In genomic region chr3:102664126-102664525, GRCh38 we compare ENCODE assay signal across 38 cellular contexts.
"Had no signal": no experiment of that assay in that cellular context is flagged by ENCODE, and none has a peak within 500 bp of the region (broad histone marks: within the 10 kb centered on the region; RNA-seq: fewer than 3 reads in every experiment).

No MANE protein-coding gene starts in this region.

- H3K4me3 ChIP-seq: cardiac muscle cell had no signal

- H3K4me3 Mint-ChIP-seq: activated CD4-positive, alpha-beta memory T cell treated with anti-CD3 and anti-CD28 coated beads, Interleukin-2, amount 10 ng/mL, durations not matched to agents 7 days and 5 days; activated CD4-positive, alpha-beta T cell treated with anti-CD3 and anti-CD28 coated beads for 36 hours; activated CD4-positive, alpha-beta T cell treated with anti-CD3 and anti-CD28 coated beads, Interleukin-2, amount 10 ng/mL, durations not matched to agents 7 days and 5 days; activated CD8-positive, alpha-beta memory T cell treated with anti-CD3 and anti-CD28 coated beads, Interleukin-2, amount 10 ng/mL, durations not matched to agents 7 days and 5 days; activated CD8-positive, alpha-beta T cell treated with anti-CD3 and anti-CD28 coated beads, Interleukin-2, amount 10 ng/mL, durations not matched to agents 7 days and 5 days; activated naive CD4-positive, alpha-beta T cell treated with anti-CD3 and anti-CD28 coated beads, Interleukin-2, amount 10 ng/mL, durations not matched to agents 7 days and 5 days; activated naive CD4-positive, alpha-beta T cell treated with anti-CD3 and anti-CD28 coated beads, Interleukin-2, amount 50 U/mL, for 24 hours; activated naive CD8-positive, alpha-beta T cell; activated naive CD8-positive, alpha-beta T cell treated with anti-CD3 and anti-CD28 coated beads, Interleukin-2, amount 10 ng/mL, durations not matched to agents 7 days and 5 days; activated naive CD8-positive, alpha-beta T cell treated with anti-CD3 and anti-CD28 coated beads, Interleukin-2, amount 50 U/mL, for 24 hours; activated T-cell treated with anti-CD3 and anti-CD28 coated beads, Interleukin-2, amount 50 U/mL, for 24 hours; brain; central memory CD8-positive, alpha-beta T cell; T-helper 1 cell treated with Interleukin-12 subunit alpha and Interleukin-12 subunit beta and Interleukin-4 antibody, amounts not matched to agents 30 μg/mL and 1 μg/mL, for 36 hours; T-helper 2 cell treated with Interferon-gamma antibody and Interleukin-4, amounts not matched to agents 5 μg/mL and 100 μg/mL, for 36 hours; WTC11 had no signal

- H3K4me1 Mint-ChIP-seq: activated CD4-positive, alpha-beta memory T cell treated with anti-CD3 and anti-CD28 coated beads, Interleukin-2, amount 10 ng/mL, durations not matched to agents 7 days and 5 days; activated CD4-positive, alpha-beta T cell treated with anti-CD3 and anti-CD28 coated beads for 36 hours; activated CD4-positive, alpha-beta T cell treated with anti-CD3 and anti-CD28 coated beads, Interleukin-2, amount 10 ng/mL, durations not matched to agents 7 days and 5 days; activated CD8-positive, alpha-beta memory T cell treated with anti-CD3 and anti-CD28 coated beads, Interleukin-2, amount 10 ng/mL, durations not matched to agents 7 days and 5 days; activated naive CD4-positive, alpha-beta T cell treated with anti-CD3 and anti-CD28 coated beads, Interleukin-2, amount 10 ng/mL, durations not matched to agents 7 days and 5 days; activated naive CD4-positive, alpha-beta T cell treated with anti-CD3 and anti-CD28 coated beads, Interleukin-2, amount 50 U/mL, for 24 hours; activated naive CD8-positive, alpha-beta T cell treated with anti-CD3 and anti-CD28 coated beads, Interleukin-2, amount 10 ng/mL, durations not matched to agents 7 days and 5 days; activated naive CD8-positive, alpha-beta T cell treated with anti-CD3 and anti-CD28 coated beads, Interleukin-2, amount 50 U/mL, for 24 hours; brain; central memory CD8-positive, alpha-beta T cell had no signal

- H3K36me3 Mint-ChIP-seq: activated CD8-positive, alpha-beta memory T cell treated with anti-CD3 and anti-CD28 coated beads, Interleukin-2, amount 10 ng/mL, durations not matched to agents 7 days and 5 days; activated naive CD4-positive, alpha-beta T cell treated with anti-CD3 and anti-CD28 coated beads, Interleukin-2, amount 10 ng/mL, durations not matched to agents 7 days and 5 days; activated naive CD4-positive, alpha-beta T cell treated with anti-CD3 and anti-CD28 coated beads, Interleukin-2, amount 50 U/mL, for 24 hours; activated naive CD8-positive, alpha-beta T cell; activated naive CD8-positive, alpha-beta T cell treated with anti-CD3 and anti-CD28 coated beads, Interleukin-2, amount 10 ng/mL, durations not matched to agents 7 days and 5 days; brain; WTC11 had no signal

- H3K9me3 Mint-ChIP-seq: activated CD4-positive, alpha-beta memory T cell treated with anti-CD3 and anti-CD28 coated beads, Interleukin-2, amount 10 ng/mL, durations not matched to agents 7 days and 5 days; activated CD4-positive, alpha-beta T cell treated with anti-CD3 and anti-CD28 coated beads, Interleukin-2, amount 10 ng/mL, durations not matched to agents 7 days and 5 days; activated naive CD4-positive, alpha-beta T cell treated with anti-CD3 and anti-CD28 coated beads, Interleukin-2, amount 10 ng/mL, durations not matched to agents 7 days and 5 days; activated naive CD4-positive, alpha-beta T cell treated with anti-CD3 and anti-CD28 coated beads, Interleukin-2, amount 50 U/mL, for 24 hours; activated naive CD8-positive, alpha-beta T cell treated with anti-CD3 and anti-CD28 coated beads, Interleukin-2, amount 10 ng/mL, durations not matched to agents 7 days and 5 days; activated naive CD8-positive, alpha-beta T cell treated with anti-CD3 and anti-CD28 coated beads, Interleukin-2, amount 50 U/mL, for 24 hours; activated T-cell treated with anti-CD3 and anti-CD28 coated beads, Interleukin-2, amount 50 U/mL, for 24 hours; activated T-helper 2 cell treated with anti-CD3 and anti-CD28 coated beads, Interferon-gamma antibody, Interleukin-2, Interleukin-4, amounts not matched to agents 10 μg/mL and 5 μg/mL and 100 μg/mL, durations not matched to agents 14 hours and 24 hours and 36 hours; brain; central memory CD8-positive, alpha-beta T cell; T-helper 1 cell treated with Interleukin-12 subunit alpha and Interleukin-12 subunit beta and Interleukin-4 antibody, amounts not matched to agents 30 μg/mL and 1 μg/mL, for 36 hours; T-helper 2 cell treated with Interferon-gamma antibody and Interleukin-4, amounts not matched to agents 5 μg/mL and 100 μg/mL, for 36 hours; WTC11 had no signal

- H3K27ac ChIP-seq: cardiac muscle cell, WERI-Rb-1 had no signal

- FAIRE-seq: bronchial epithelial cell had no signal

- H3K27me3 Mint-ChIP-seq: activated CD4-positive, alpha-beta T cell treated with anti-CD3 and anti-CD28 coated beads, Interleukin-2, amount 10 ng/mL, durations not matched to agents 7 days and 5 days; activated naive CD8-positive, alpha-beta T cell treated with anti-CD3 and anti-CD28 coated beads, Interleukin-2, amount 10 ng/mL, durations not matched to agents 7 days and 5 days had no signal

- H3K27me3 ChIP-seq: cardiac muscle cell had no signal

- H3K36me3 ChIP-seq: cardiac muscle cell, WERI-Rb-1 had no signal

- ATAC-seq: activated CD4-positive, alpha-beta T cell treated with anti-CD3 and anti-CD28 coated beads for 36 hours; activated CD4-positive, CD25-positive, alpha-beta regulatory T cell treated with anti-CD3 and anti-CD28 coated beads, Interleukin-2, amount 50 U/mL, for 24 hours; activated CD8-positive, alpha-beta memory T cell treated with anti-CD3 and anti-CD28 coated beads, Interleukin-2, amount 10 ng/mL, durations not matched to agents 7 days and 5 days; activated CD8-positive, alpha-beta T cell treated with anti-CD3 and anti-CD28 coated beads, Interleukin-2, amount 10 ng/mL, durations not matched to agents 7 days and 5 days; activated naive CD8-positive, alpha-beta T cell treated with anti-CD3 and anti-CD28 coated beads, Interleukin-2, amount 50 U/mL, for 24 hours; WTC11 had no signal

- H3K27ac Mint-ChIP-seq: activated CD4-positive, alpha-beta memory T cell treated with anti-CD3 and anti-CD28 coated beads, Interleukin-2, amount 10 ng/mL, durations not matched to agents 7 days and 5 days; activated CD4-positive, alpha-beta T cell treated with anti-CD3 and anti-CD28 coated beads for 36 hours; activated CD4-positive, alpha-beta T cell treated with anti-CD3 and anti-CD28 coated beads, Interleukin-2, amount 10 ng/mL, durations not matched to agents 7 days and 5 days; activated CD8-positive, alpha-beta memory T cell treated with anti-CD3 and anti-CD28 coated beads, Interleukin-2, amount 10 ng/mL, durations not matched to agents 7 days and 5 days; activated CD8-positive, alpha-beta T cell treated with anti-CD3 and anti-CD28 coated beads, Interleukin-2, amount 10 ng/mL, durations not matched to agents 7 days and 5 days; activated naive CD4-positive, alpha-beta T cell treated with anti-CD3 and anti-CD28 coated beads, Interleukin-2, amount 10 ng/mL, durations not matched to agents 7 days and 5 days; activated naive CD4-positive, alpha-beta T cell treated with anti-CD3 and anti-CD28 coated beads, Interleukin-2, amount 50 U/mL, for 24 hours; activated naive CD8-positive, alpha-beta T cell; activated naive CD8-positive, alpha-beta T cell treated with anti-CD3 and anti-CD28 coated beads, Interleukin-2, amount 10 ng/mL, durations not matched to agents 7 days and 5 days; activated naive CD8-positive, alpha-beta T cell treated with anti-CD3 and anti-CD28 coated beads, Interleukin-2, amount 50 U/mL, for 24 hours; activated T-cell treated with anti-CD3 and anti-CD28 coated beads, Interleukin-2, amount 50 U/mL, for 24 hours; activated T-helper 2 cell treated with anti-CD3 and anti-CD28 coated beads, Interferon-gamma antibody, Interleukin-2, Interleukin-4, amounts not matched to agents 10 μg/mL and 5 μg/mL and 100 μg/mL, durations not matched to agents 14 hours and 24 hours and 36 hours; brain; T-helper 1 cell treated with Interleukin-12 subunit alpha and Interleukin-12 subunit beta and Interleukin-4 antibody, amounts not matched to agents 30 μg/mL and 1 μg/mL, for 36 hours; T-helper 2 cell treated with Interferon-gamma antibody and Interleukin-4, amounts not matched to agents 5 μg/mL and 100 μg/mL, for 36 hours; WTC11 had no signal

- DNase-seq: activated CD4-positive, alpha-beta memory T cell treated with anti-CD3 and anti-CD28 coated beads, Interleukin-2, amount 10 ng/mL, durations not matched to agents 7 days and 5 days; activated CD4-positive, alpha-beta T cell treated with anti-CD3 and anti-CD28 coated beads for 1 hour; activated CD4-positive, alpha-beta T cell treated with anti-CD3 and anti-CD28 coated beads for 36 hours; activated CD4-positive, alpha-beta T cell treated with anti-CD3 and anti-CD28 coated beads for 48 hours; activated CD4-positive, alpha-beta T cell treated with anti-CD3 and anti-CD28 coated beads, Interleukin-2, amount 10 ng/mL, durations not matched to agents 7 days and 5 days; activated CD4-positive, alpha-beta T cell treated with anti-CD3 and anti-CD28 coated beads, Interleukin-2, amount 50 U/mL, for 48 hours; activated CD4-positive, CD25-positive, alpha-beta regulatory T cell; activated CD8-positive, alpha-beta memory T cell treated with anti-CD3 and anti-CD28 coated beads for 24 hours; activated CD8-positive, alpha-beta memory T cell treated with anti-CD3 and anti-CD28 coated beads, Interleukin-2, amount 10 ng/mL, durations not matched to agents 7 days and 5 days; activated CD8-positive, alpha-beta memory T cell treated with anti-CD3 and anti-CD28 coated beads, Interleukin-2, amount 50 U/mL, for 48 hours; activated CD8-positive, alpha-beta T cell treated with anti-CD3 and anti-CD28 coated beads, Interleukin-2, amount 10 ng/mL, durations not matched to agents 7 days and 5 days; activated effector memory CD4-positive, alpha-beta T cell treated with Interleukin-2 at 50 U/mL for 16 hours; activated gamma-delta T cell; activated naive CD4-positive, alpha-beta T cell treated with anti-CD3 and anti-CD28 coated beads, Interleukin-2, amount 10 ng/mL, durations not matched to agents 7 days and 5 days; activated naive CD4-positive, alpha-beta T cell treated with Interleukin-2 at 50 U/mL for 16 hours; activated naive CD8-positive, alpha-beta T cell treated with anti-CD3 and anti-CD28 coated beads, Interleukin-2, amount 10 ng/mL, durations not matched to agents 7 days and 5 days; activated naive CD8-positive, alpha-beta T cell treated with anti-CD3 and anti-CD28 coated beads, Interleukin-2, amount 50 U/mL, for 24 hours; activated T-cell treated with anti-CD3 and anti-CD28 coated beads, Interleukin-2, amount 50 U/mL, for 24 hours; activated T-cell treated with anti-CD3 and anti-CD28 coated beads, Interleukin-2, amount 50 U/mL, for 48 hours; amygdala; anterior cingulate cortex; caudate nucleus; cerebellar nuclear complex; T-helper 1 cell; T-helper 2 cell; T-helper 9 cell; WERI-Rb-1 had no signal
